Comparison of ENCODE assay signal across 9 cellular contexts in the genomic region with DNA sequence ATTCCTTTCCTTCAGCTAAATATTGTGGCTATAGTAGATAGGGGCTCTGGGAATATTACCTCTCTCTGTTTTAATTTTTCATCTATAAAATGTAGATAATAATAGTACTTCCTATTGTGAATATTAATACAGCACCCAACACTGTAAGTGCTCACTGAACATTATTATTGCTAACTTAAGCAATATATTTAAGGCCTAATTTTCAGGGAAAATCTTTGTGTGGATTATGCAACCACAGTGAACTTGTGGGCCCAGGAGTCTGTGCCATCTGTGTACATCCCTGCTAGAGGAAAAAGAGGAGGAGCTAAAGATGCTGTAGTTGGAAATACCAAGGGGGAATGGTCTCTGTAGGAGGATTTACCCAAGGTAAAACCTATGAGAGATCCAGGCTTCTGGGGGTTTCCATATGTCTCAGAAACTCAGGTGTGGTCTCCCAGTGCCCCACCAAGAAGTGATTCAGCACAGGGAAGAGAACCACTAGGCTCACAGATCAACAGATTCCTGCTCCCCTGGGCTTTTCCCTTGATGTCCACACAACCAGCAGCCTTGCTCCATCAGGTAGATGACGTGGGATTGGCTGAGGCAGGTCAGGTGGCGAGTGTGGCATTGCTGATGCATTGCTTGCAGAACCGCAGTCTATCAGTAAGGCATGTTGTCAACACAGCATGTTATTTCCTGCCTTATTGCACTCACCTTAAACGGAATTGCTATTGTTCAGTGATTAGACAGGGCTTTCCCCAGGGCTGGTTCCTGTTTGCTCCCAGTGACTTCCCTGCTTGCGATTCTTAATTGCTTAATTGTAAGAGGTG. TPM values are rescaled to one million over a fixed set of nuclear protein-coding genes. Genes with fewer than 3 reads are reported as not detected.
A peak's percentile ranks its signal among the peaks of the same experiment; 100 is the strongest.
DNase-seq lines count a peak whose midpoint lies in the region; ATAC-seq and TF ChIP-seq lines count a peak whose summit lies in the region.
"Had no signal": no experiment of that assay in that cellular context is flagged by ENCODE, and none has a peak within 500 bp of the region (broad histone marks: within the 10 kb centered on the region; RNA-seq: fewer than 3 reads in every experiment).

No MANE protein-coding gene starts in this region.

- peaks cover 10 to 16% of the 10 kb centered on the region in 2 donors for H3K36me3 Mint-ChIP-seq in activated naive CD4-positive, alpha-beta T cell treated with anti-CD3 and anti-CD28 coated beads, Interleukin-2, amount 50 U/mL, for 72 hours

- H3K9me3 Mint-ChIP-seq in activated naive CD4-positive, alpha-beta T cell treated with anti-CD3 and anti-CD28 coated beads, Interleukin-2, amount 50 U/mL, for 72 hours = peaks cover 0 to 3% of the 10 kb centered on the region in 2 donors

- WGBS in tibial nerve, 2 donors = 59 to 67% methylated on average over 4 to 5 of the region's 5 CpGs
- WGBS in prostate gland = 51% methylated on average over 5 of the region's 5 CpGs

- H3K4me3 ChIP-seq in RWPE2 (ENCODE audit: severe bottlenecking) = no peak overlapping the region
- H3K4me3 ChIP-seq in muscle layer of duodenum (ENCODE audit: low read depth in 1 of 2, low read length in 2 of 2) = no peak overlapping the region
- H3K4me3 ChIP-seq in tibial nerve = no peak overlapping the region
- no peak overlapping the region for H3K4me3 ChIP-seq in prostate gland

- H3K27ac ChIP-seq in RWPE2 (ENCODE audit: poor library complexity, severe bottlenecking) (peak overlapping the region; percentile 75), muscle layer of duodenum (ENCODE audit: low read length) (peak overlapping the region; percentile 21), tibial nerve (peak overlapping the region in 3 of 4 donors; percentile 68 to 96 (median 73)), prostate gland (no peak overlapping the region)

- peak; percentile 29 for ATAC-seq in RWPE2 (ENCODE audit: low read depth)
- ATAC-seq in activated naive CD4-positive, alpha-beta T cell treated with anti-CD3 and anti-CD28 coated beads, Interleukin-2, amount 50 U/mL, for 72 hours = peak; percentile 64 to 72

- H3K27ac Mint-ChIP-seq in activated naive CD4-positive, alpha-beta T cell treated with anti-CD3 and anti-CD28 coated beads, Interleukin-2, amount 50 U/mL, for 72 hours = peak overlapping the region; percentile 93 to 94

- TF ChIP-seq CTCF in RWPE2 (IDR thresholded peaks at IDR 0.05; ENCODE audit: poor library complexity, severe bottlenecking) = no peak
- no peak for TF ChIP-seq CTCF in tibial nerve (IDR thresholded peaks at IDR 0.05)
- TF ChIP-seq CTCF in prostate gland (IDR thresholded peaks at IDR 0.05) = no peak

- TF ChIP-seq POLR2A in tibial nerve (IDR thresholded peaks at IDR 0.05) (no peak), prostate gland (IDR thresholded peaks at IDR 0.05) (no peak)

- H3K27me3 ChIP-seq in RWPE2 (ENCODE audit: insufficient read depth, poor library complexity, severe bottlenecking) = no peaks in the 10 kb centered on the region
- no peaks in the 10 kb centered on the region for H3K27me3 ChIP-seq in muscle layer of duodenum (ENCODE audit: low read depth, low read length)
- no peaks in the 10 kb centered on the region for H3K27me3 ChIP-seq in tibial nerve
- H3K27me3 ChIP-seq in prostate gland (replicated peaks; ENCODE audit: insufficient read depth) = no peaks in the 10 kb centered on the region

- H3K36me3 ChIP-seq in RWPE2 (ENCODE audit: low read depth) (peaks cover 11% of the 10 kb centered on the region; the same call in 1 of the 2 replicates), muscle layer of duodenum (ENCODE audit: control insufficient read depth in 1 of 2, insufficient read depth in 2 of 2, low read length in 2 of 2) (no peaks in the 10 kb centered on the region), tibial nerve (no peaks in the 10 kb centered on the region), prostate gland (no peaks in the 10 kb centered on the region)
- H3K36me3 ChIP-seq: thoracic aorta had no signal

- TF ChIP-seq EP300 in tibial nerve (IDR thresholded peaks at IDR 0.05) = peak in 1 of 2 donors; percentile 21

- H3K4me1 ChIP-seq in RWPE2 (ENCODE audit: insufficient read depth, poor library complexity, severe bottlenecking) = peaks cover 40% of the 10 kb centered on the region
- H3K4me1 ChIP-seq in muscle layer of duodenum (ENCODE audit: control insufficient read depth in 1 of 2, insufficient read depth in 2 of 2, low read length in 2 of 2) = peaks cover 11 to 30% of the 10 kb centered on the region in 2 donors
- peaks cover 0 to 39% (median 25%) of the 10 kb centered on the region in 4 donors for H3K4me1 ChIP-seq in tibial nerve
- peaks cover 16% of the 10 kb centered on the region for H3K4me1 ChIP-seq in prostate gland (replicated peaks)

- peak; percentile 25 for DNase-seq in SIG-M5 treated with dmso at 0.1 percent for 504 hours (lab: John Stamatoyannopoulos, UW; ENCODE audit: unreplicated experiment)
- DNase-seq in SIG-M5 (lab: John Stamatoyannopoulos, UW) = no peak
- peak; percentile 84 for DNase-seq in RWPE2 (ENCODE audit: low spot score)
- DNase-seq in activated naive CD4-positive, alpha-beta T cell treated with anti-CD3 and anti-CD28 coated beads, Interleukin-2, amount 50 U/mL, for 72 hours (ENCODE audit: low spot score in 2 of 2) = peak; percentile 66 to 92
- no peak for DNase-seq in tibial nerve (ENCODE audit: low spot score in 2 of 2)
- DNase-seq in middle frontal gyrus (ENCODE audit: extremely low spot score, low spot score) = no peak
- DNase-seq in prostate gland (ENCODE audit: low spot score) = no peak

- H3K9me3 ChIP-seq in RWPE2 (ENCODE audit: severe bottlenecking) = no peaks in the 10 kb centered on the region
- H3K9me3 ChIP-seq in muscle layer of duodenum (ENCODE audit: control insufficient read depth in 1 of 2, low read length in 2 of 2) = no peaks in the 10 kb centered on the region
- H3K9me3 ChIP-seq in tibial nerve = no peaks in the 10 kb centered on the region
- no peaks in the 10 kb centered on the region for H3K9me3 ChIP-seq in prostate gland
- H3K9me3 ChIP-seq: thoracic aorta had no signal

- intact Hi-C loops in prostate gland (cut with DNase I) = loop anchor here (5.0 kb wide), 2 partner anchors 74 to 224 kb away; partner anchors contain the start of gene SIAH1

RNA-seq across cellular contexts. Expression of gene N4BP1, which starts 1.6 kb away (rescaled TPM):
- total RNA-seq in activated naive CD4-positive, alpha-beta T cell treated with anti-CD3 and anti-CD28 coated beads, Interleukin-2, amount 50 U/mL, for 72 hours = 10 to 100 TPM; 36.5 to 53.0 TPM
- 10 to 100 TPM; 17.8 to 36.7 (median 26.7) TPM for total RNA-seq in tibial nerve
- total RNA-seq in prostate gland = 10 to 100 TPM; 26.1 to 26.3 TPM

Comparison
In these comparisons a context has a peak if more than half of its experiments do, and no peak if none do; other contexts are left out.
1. DNase-seq: peak in SIG-M5 treated with dmso at 0.1 percent for 504 hours (single experiment), RWPE2 (single experiment) and activated naive CD4-positive, alpha-beta T cell treated with anti-CD3 and anti-CD28 coated beads, Interleukin-2, amount 50 U/mL, for 72 hours (2 of 2); none in SIG-M5 (single experiment), tibial nerve (0 of 2), middle frontal gyrus (single experiment) and prostate gland (single experiment).
2. H3K27ac ChIP-seq: peak in RWPE2 (single experiment), muscle layer of duodenum (single experiment) and tibial nerve (3 of 4); none in prostate gland (0 of 2).